10 cellular contexts compared by ENCODE assay signal in genomic region chr1:109913360-109913879, GRCh38. TPM values are rescaled to one million over a fixed set of nuclear protein-coding genes. Genes with fewer than 3 reads are reported as not detected.
DNase-seq lines count a peak whose midpoint lies in the region; ATAC-seq and TF ChIP-seq lines count a peak whose summit lies in the region.
"Had no signal": no experiment of that assay in that cellular context is flagged by ENCODE, and none has a peak within 500 bp of the region (broad histone marks: within the 10 kb centered on the region; RNA-seq: fewer than 3 reads in every experiment).

No MANE protein-coding gene starts in this region.

- H3K27me3 Mint-ChIP-seq in T-helper 1 cell treated with Interleukin-12 subunit alpha and Interleukin-12 subunit beta and Interleukin-4 antibody, amounts not matched to agents 30 μg/mL and 1 μg/mL, for 36 hours (ENCODE audit: low read depth) = no peaks in the 10 kb centered on the region
- no peaks in the 10 kb centered on the region for H3K27me3 Mint-ChIP-seq in activated naive CD8-positive, alpha-beta T cell treated with anti-CD3 and anti-CD28 coated beads, Interleukin-2, amount 10 ng/mL, durations not matched to agents 7 days and 5 days

- H3K27ac Mint-ChIP-seq in T-helper 1 cell treated with Interleukin-12 subunit alpha and Interleukin-12 subunit beta and Interleukin-4 antibody, amounts not matched to agents 30 μg/mL and 1 μg/mL, for 36 hours = peak overlapping the region; percentile 83
- H3K27ac Mint-ChIP-seq in activated naive CD8-positive, alpha-beta T cell treated with anti-CD3 and anti-CD28 coated beads, Interleukin-2, amount 10 ng/mL, durations not matched to agents 7 days and 5 days = peak overlapping the region; percentile 81

- 25 to 50% methylated on average over 1 of the region's 1 CpG for WGBS in gastroesophageal sphincter (ENCODE audit: low coverage in 1 of 2), 2 donors

- no peak for ATAC-seq in activated naive CD8-positive, alpha-beta T cell treated with anti-CD3 and anti-CD28 coated beads, Interleukin-2, amount 10 ng/mL, durations not matched to agents 7 days and 5 days (ENCODE audit: low read depth)
- ATAC-seq in gastroesophageal sphincter = no peak

- H3K9me3 Mint-ChIP-seq in T-helper 1 cell treated with Interleukin-12 subunit alpha and Interleukin-12 subunit beta and Interleukin-4 antibody, amounts not matched to agents 30 μg/mL and 1 μg/mL, for 36 hours = no peaks in the 10 kb centered on the region
- H3K9me3 Mint-ChIP-seq in activated naive CD8-positive, alpha-beta T cell treated with anti-CD3 and anti-CD28 coated beads, Interleukin-2, amount 10 ng/mL, durations not matched to agents 7 days and 5 days = no peaks in the 10 kb centered on the region

- TF ChIP-seq POLR2A in gastroesophageal sphincter (IDR thresholded peaks at IDR 0.05) = no peak

- peak overlapping the region; percentile 91 for H3K4me3 Mint-ChIP-seq in T-helper 1 cell treated with Interleukin-12 subunit alpha and Interleukin-12 subunit beta and Interleukin-4 antibody, amounts not matched to agents 30 μg/mL and 1 μg/mL, for 36 hours
- H3K4me3 Mint-ChIP-seq in activated naive CD8-positive, alpha-beta T cell treated with anti-CD3 and anti-CD28 coated beads, Interleukin-2, amount 10 ng/mL, durations not matched to agents 7 days and 5 days = peak overlapping the region; percentile 88

- peaks cover 59% of the 10 kb centered on the region for H3K4me1 Mint-ChIP-seq in T-helper 1 cell treated with Interleukin-12 subunit alpha and Interleukin-12 subunit beta and Interleukin-4 antibody, amounts not matched to agents 30 μg/mL and 1 μg/mL, for 36 hours (ENCODE audit: low read depth)
- H3K4me1 Mint-ChIP-seq in activated naive CD8-positive, alpha-beta T cell treated with anti-CD3 and anti-CD28 coated beads, Interleukin-2, amount 10 ng/mL, durations not matched to agents 7 days and 5 days = peaks cover 61% of the 10 kb centered on the region

- TF ChIP-seq CTCF in gastroesophageal sphincter (IDR thresholded peaks at IDR 0.05) = no peak

- H3K9me3 ChIP-seq in gastroesophageal sphincter (no peaks in the 10 kb centered on the region), stomach smooth muscle (ENCODE audit: control insufficient read depth in 2 of 2, low read length in 2 of 2) (no peaks in the 10 kb centered on the region)

- H3K27ac ChIP-seq in gastroesophageal sphincter (peak overlapping the region in 3 of 4 donors; percentile 90 to 92 (median 90)), stomach smooth muscle (ENCODE audit: low read length) (peak overlapping the region; percentile 8)

- peaks cover 59% of the 10 kb centered on the region for H3K36me3 Mint-ChIP-seq in T-helper 1 cell treated with Interleukin-12 subunit alpha and Interleukin-12 subunit beta and Interleukin-4 antibody, amounts not matched to agents 30 μg/mL and 1 μg/mL, for 36 hours (ENCODE audit: low read depth)
- H3K36me3 Mint-ChIP-seq in activated naive CD8-positive, alpha-beta T cell treated with anti-CD3 and anti-CD28 coated beads, Interleukin-2, amount 10 ng/mL, durations not matched to agents 7 days and 5 days = peaks cover 38% of the 10 kb centered on the region

- DNase-seq in T-helper 1 cell (no peak), AG08395 (ENCODE audit: low spot score) (no peak), iPS-NIHi11 (ENCODE audit: low spot score) (no peak)
- no peak for DNase-seq in activated naive CD8-positive, alpha-beta T cell treated with anti-CD3 and anti-CD28 coated beads, Interleukin-2, amount 10 ng/mL, durations not matched to agents 7 days and 5 days
- no peak for DNase-seq in stimulated activated CD4-positive, alpha-beta T cell treated with anti-CD3 and anti-CD28 coated beads, Interleukin-4, amount 100 ng/mL, for 24 hours
- DNase-seq: SHP77 treated with DMSO at 0.1 percent for 48 hours; stimulated activated naive CD4-positive, alpha-beta T cell treated with Interleukin-2 at 50 U/mL for 16 hours had no signal

- TF ChIP-seq EP300 in gastroesophageal sphincter (IDR thresholded peaks at IDR 0.05) = no peak

- peak overlapping the region; percentile 13 to 81 for H3K9ac ChIP-seq in stomach smooth muscle (ENCODE audit: low read length in 2 of 2)

- peak overlapping the region in 1 of 2 donors; percentile 87 for H3K4me3 ChIP-seq in gastroesophageal sphincter
- H3K4me3 ChIP-seq in stomach smooth muscle (ENCODE audit: low read length in 2 of 2) = peak overlapping the region; percentile 44 to 98

- H3K36me3 ChIP-seq in gastroesophageal sphincter = peaks cover 0 to 42% of the 10 kb centered on the region in 2 donors
- peaks cover 24 to 32% of the 10 kb centered on the region in 2 donors for H3K36me3 ChIP-seq in stomach smooth muscle (ENCODE audit: control insufficient read depth in 2 of 2, insufficient read depth in 2 of 2, low read length in 2 of 2)

- peaks cover 0 to 72% (median 18%) of the 10 kb centered on the region in 3 donors for H3K4me1 ChIP-seq in gastroesophageal sphincter
- H3K4me1 ChIP-seq in stomach smooth muscle (ENCODE audit: control insufficient read depth, insufficient read depth, low read length) = peaks cover 52% of the 10 kb centered on the region

- POLR2A ChIA-PET in activated naive CD8-positive, alpha-beta T cell treated with anti-CD3 and anti-CD28 coated beads, Interleukin-2, amount 10 ng/mL, durations not matched to agents 7 days and 5 days (lab: Charles Lee) = interaction anchor here (1.1 to 1.9 kb wide), 3 partner anchors 9 to 123 kb away, joined by 3 to 10 read pairs (median 3); no protein-coding TSS in a partner anchor

- H3K27me3 ChIP-seq in gastroesophageal sphincter = no peaks in the 10 kb centered on the region
- no peaks in the 10 kb centered on the region for H3K27me3 ChIP-seq in stomach smooth muscle (ENCODE audit: control insufficient read depth in 1 of 2, insufficient read depth in 2 of 2, low read length in 2 of 2)

RNA-seq across cellular contexts. Expression of gene CSF1, which starts 2.8 kb away (rescaled TPM):
- total RNA-seq in activated naive CD8-positive, alpha-beta T cell treated with anti-CD3 and anti-CD28 coated beads, Interleukin-2, amount 10 ng/mL, durations not matched to agents 7 days and 5 days = 10 to 100 TPM; 42.7 to 45.1 TPM
- 10 to 100 TPM; 29.6 to 50.8 (median 45.9) TPM for total RNA-seq in gastroesophageal sphincter
